1 cellular context compared by ENCODE assay signal in the genomic region with DNA sequence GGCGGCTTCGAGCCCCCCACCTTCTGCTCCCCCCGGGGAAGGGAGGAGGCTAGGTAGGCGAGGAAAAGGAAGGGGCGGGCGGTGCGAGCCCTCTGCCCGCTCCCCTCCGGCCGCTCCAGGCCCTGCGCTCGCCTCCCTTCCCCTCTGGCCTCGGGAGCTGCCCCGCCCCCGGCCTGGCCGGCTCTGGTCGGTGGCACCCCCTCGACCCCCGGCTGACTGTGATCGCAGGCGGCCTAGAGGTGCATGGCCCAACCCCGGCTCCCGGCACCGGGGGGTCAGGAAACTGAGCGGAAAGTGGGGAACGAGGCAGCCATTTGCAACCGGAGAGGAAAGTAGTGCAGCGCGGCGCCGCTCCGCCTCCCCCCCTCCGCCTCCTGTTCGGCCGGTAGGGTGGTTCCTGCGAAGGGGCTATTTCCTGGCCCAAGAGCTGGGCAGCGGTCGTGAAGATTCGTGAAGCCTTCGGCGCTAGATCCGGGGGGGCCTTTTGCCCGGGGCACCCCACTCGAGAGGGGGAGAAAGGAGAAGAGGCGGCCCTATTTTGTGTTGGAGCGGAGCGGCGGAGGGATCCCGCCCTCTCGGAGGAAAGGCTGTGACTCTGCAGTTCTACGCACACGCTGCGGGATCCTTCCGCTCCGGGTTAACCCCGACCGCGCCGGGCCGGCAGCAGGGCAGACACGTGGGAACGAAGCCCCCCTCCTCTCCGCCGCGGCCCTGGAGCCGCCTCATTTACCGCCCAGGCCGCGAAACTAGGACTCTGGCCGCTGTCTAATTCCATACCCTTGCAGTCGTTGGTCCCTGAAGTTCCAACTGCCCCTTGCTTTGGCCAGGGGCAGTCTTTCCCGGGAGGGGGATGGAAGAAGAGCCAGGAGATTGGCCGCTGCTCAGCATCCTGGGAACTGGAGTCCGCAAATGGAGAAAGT.
TF ChIP-seq lines count a peak whose summit lies in the region.

KMT2D (minus strand) TSS at position 558 of the 920 bp plus-strand sequence. CDS start 5,470 bp downstream, outside the sequence.

TF ChIP-seq in HEK293, 187 proteins besides CTCF, POLR2A, EP300 and RAD21 (continued from another document and continues in another):
- TF ChIP-seq, protein P1, sequence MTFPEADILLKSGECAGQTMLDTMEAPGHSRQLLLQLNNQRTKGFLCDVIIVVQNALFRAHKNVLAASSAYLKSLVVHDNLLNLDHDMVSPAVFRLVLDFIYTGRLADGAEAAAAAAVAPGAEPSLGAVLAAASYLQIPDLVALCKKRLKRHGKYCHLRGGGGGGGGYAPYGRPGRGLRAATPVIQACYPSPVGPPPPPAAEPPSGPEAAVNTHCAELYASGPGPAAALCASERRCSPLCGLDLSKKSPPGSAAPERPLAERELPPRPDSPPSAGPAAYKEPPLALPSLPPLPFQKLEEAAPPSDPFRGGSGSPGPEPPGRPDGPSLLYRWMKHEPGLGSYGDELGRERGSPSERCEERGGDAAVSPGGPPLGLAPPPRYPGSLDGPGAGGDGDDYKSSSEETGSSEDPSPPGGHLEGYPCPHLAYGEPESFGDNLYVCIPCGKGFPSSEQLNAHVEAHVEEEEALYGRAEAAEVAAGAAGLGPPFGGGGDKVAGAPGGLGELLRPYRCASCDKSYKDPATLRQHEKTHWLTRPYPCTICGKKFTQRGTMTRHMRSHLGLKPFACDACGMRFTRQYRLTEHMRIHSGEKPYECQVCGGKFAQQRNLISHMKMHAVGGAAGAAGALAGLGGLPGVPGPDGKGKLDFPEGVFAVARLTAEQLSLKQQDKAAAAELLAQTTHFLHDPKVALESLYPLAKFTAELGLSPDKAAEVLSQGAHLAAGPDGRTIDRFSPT (tag by site-specific recombination; IDR thresholded peaks at IDR 0.05), result 0 out of 2 replicates have a peak, but pooled peaks have one; percentile 72
- TF ChIP-seq ZNF704 (tag by site-specific recombination; IDR thresholded peaks at IDR 0.05) (0 out of 2 replicates have a peak, but pooled peaks have one; percentile 51), ZNF248 (tag by site-specific recombination; IDR thresholded peaks at IDR 0.05) (no peak), BCL11A (tag by site-specific recombination; IDR thresholded peaks at IDR 0.05; ENCODE audit: low read depth) (peak; percentile 96), ZNF785 (tag by site-specific recombination; IDR thresholded peaks at IDR 0.05) (peak; percentile 93), ZNF302 (tag by site-specific recombination; IDR thresholded peaks at IDR 0.05; ENCODE audit: low read depth) (peak; percentile 87; the same call in 1 of the 2 replicates), KLF9 (tag by site-specific recombination; IDR thresholded peaks at IDR 0.05; ENCODE audit: low read depth) (peak; percentile 86; the same call in 1 of the 2 replicates), ZBTB8A (tag by site-specific recombination; IDR thresholded peaks at IDR 0.05) (peak; percentile 91), PBX3 (CRISPR knock-in tag; IDR thresholded peaks at IDR 0.05) (no peak), ZNF670 (tag by site-specific recombination; IDR thresholded peaks at IDR 0.05; ENCODE audit: low read depth) (no peak), ZNF571 (tag by site-specific recombination; IDR thresholded peaks at IDR 0.05) (no peak), ZNF23 (tag by site-specific recombination; IDR thresholded peaks at IDR 0.05; ENCODE audit: borderline replicate concordance) (no peak), MYNN (tag by site-specific recombination; IDR thresholded peaks at IDR 0.05; ENCODE audit: borderline replicate concordance) (peak; percentile 79), ZNF529 (tag by site-specific recombination; IDR thresholded peaks at IDR 0.05; ENCODE audit: insufficient replicate concordance) (no peak), ZNF175 (tag by site-specific recombination; IDR thresholded peaks at IDR 0.05) (no peak), ZNF776 (tag by site-specific recombination; IDR thresholded peaks at IDR 0.05; ENCODE audit: borderline replicate concordance) (no peak), ZNF623 (tag by site-specific recombination; IDR thresholded peaks at IDR 0.05) (peak; percentile 49), KLF1 (tag by site-specific recombination; IDR thresholded peaks at IDR 0.05) (peak; percentile 80), ZNF701 (tag by site-specific recombination; IDR thresholded peaks at IDR 0.05) (peak; percentile 77), ZNF488 (tag by site-specific recombination; IDR thresholded peaks at IDR 0.05) (no peak), GLIS2 (tag by site-specific recombination; IDR thresholded peaks at IDR 0.05) (peak; percentile 95), ZNF354C (tag by site-specific recombination; IDR thresholded peaks at IDR 0.05; ENCODE audit: borderline replicate concordance, low read depth) (no peak), HOXA7 (CRISPR knock-in tag; IDR thresholded peaks at IDR 0.05; ENCODE audit: borderline replicate concordance) (no peak), ZNF184 (tag by site-specific recombination; IDR thresholded peaks at IDR 0.05) (peak; percentile 84), ZNF549 (tag by site-specific recombination; IDR thresholded peaks at IDR 0.05) (no peak), ZNF555 (tag by site-specific recombination; conservative IDR thresholded peaks at IDR 0.05) (no peak), ZBTB6 (tag by site-specific recombination; IDR thresholded peaks at IDR 0.05) (peak; percentile 74), SP3 (tag by site-specific recombination; IDR thresholded peaks at IDR 0.05) (peak; percentile 98), ZSCAN16 (tag by site-specific recombination; IDR thresholded peaks at IDR 0.05) (no peak), ZNF585B (tag by site-specific recombination; IDR thresholded peaks at IDR 0.05) (peak; percentile 17; the same call in 1 of the 2 replicates), ZNF324 (tag by site-specific recombination; IDR thresholded peaks at IDR 0.05) (peak; percentile 100), ZNF26 (tag by site-specific recombination; IDR thresholded peaks at IDR 0.05) (no peak), ZBTB21 (tag by site-specific recombination; IDR thresholded peaks at IDR 0.05) (peak; percentile 88), MZF1 (tag by site-specific recombination; IDR thresholded peaks at IDR 0.05; ENCODE audit: borderline replicate concordance) (no peak)
- TF ChIP-seq, protein P2, sequence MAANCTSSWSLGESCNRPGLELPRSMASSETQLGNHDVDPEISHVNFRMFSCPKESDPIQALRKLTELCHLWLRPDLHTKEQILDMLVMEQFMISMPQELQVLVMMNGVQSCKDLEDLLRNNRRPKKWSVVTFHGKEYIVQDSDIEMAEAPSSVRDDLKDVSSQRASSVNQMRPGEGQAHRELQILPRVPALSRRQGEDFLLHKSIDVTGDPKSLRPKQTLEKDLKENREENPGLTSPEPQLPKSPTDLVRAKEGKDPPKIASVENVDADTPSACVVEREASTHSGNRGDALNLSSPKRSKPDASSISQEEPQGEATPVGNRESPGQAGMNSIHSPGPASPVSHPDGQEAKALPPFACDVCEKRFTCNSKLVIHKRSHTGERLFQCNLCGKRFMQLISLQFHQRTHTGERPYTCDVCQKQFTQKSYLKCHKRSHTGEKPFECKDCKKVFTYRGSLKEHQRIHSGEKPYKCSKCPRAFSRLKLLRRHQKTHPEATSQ (tag by site-specific recombination; IDR thresholded peaks at IDR 0.05), result peak; percentile 96
- TF ChIP-seq, protein P3, sequence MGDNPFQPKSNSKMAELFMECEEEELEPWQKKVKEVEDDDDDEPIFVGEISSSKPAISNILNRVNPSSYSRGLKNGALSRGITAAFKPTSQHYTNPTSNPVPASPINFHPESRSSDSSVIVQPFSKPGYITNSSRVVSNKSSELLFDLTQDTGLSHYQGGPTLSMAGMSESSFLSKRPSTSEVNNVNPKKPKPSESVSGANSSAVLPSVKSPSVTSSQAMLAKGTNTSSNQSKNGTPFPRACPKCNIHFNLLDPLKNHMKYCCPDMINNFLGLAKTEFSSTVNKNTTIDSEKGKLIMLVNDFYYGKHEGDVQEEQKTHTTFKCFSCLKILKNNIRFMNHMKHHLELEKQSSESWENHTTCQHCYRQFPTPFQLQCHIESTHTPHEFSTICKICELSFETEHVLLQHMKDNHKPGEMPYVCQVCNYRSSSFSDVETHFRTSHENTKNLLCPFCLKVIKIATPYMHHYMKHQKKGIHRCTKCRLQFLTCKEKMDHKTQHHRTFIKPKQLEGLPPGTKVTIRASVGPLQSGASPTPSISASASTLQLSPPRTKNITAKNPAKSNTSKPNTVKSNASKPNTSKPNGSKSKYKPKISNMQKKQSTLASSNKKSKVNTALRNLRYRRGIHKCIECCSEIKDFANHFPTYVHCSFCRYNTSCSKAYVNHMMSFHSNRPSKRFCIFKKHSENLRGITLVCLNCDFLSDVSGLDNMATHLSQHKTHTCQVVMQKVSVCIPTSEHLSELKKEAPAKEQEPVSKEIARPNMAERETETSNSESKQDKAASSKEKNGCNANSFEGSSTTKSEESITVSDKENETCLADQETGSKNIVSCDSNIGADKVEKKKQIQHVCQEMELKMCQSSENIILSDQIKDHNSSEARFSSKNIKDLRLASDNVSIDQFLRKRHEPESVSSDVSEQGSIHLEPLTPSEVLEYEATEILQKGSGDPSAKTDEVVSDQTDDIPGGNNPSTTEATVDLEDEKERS (tag by site-specific recombination; IDR thresholded peaks at IDR 0.05), result peak; percentile 86
- TF ChIP-seq, protein P4, sequence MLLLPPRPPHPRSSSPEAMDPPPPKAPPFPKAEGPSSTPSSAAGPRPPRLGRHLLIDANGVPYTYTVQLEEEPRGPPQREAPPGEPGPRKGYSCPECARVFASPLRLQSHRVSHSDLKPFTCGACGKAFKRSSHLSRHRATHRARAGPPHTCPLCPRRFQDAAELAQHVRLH (tag by site-specific recombination; IDR thresholded peaks at IDR 0.05), result peak; percentile 95
- TF ChIP-seq, protein P5, sequence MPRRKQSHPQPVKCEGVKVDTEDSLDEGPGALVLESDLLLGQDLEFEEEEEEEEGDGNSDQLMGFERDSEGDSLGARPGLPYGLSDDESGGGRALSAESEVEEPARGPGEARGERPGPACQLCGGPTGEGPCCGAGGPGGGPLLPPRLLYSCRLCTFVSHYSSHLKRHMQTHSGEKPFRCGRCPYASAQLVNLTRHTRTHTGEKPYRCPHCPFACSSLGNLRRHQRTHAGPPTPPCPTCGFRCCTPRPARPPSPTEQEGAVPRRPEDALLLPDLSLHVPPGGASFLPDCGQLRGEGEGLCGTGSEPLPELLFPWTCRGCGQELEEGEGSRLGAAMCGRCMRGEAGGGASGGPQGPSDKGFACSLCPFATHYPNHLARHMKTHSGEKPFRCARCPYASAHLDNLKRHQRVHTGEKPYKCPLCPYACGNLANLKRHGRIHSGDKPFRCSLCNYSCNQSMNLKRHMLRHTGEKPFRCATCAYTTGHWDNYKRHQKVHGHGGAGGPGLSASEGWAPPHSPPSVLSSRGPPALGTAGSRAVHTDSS (tag by site-specific recombination; IDR thresholded peaks at IDR 0.05), result peak; percentile 53; the same call in 1 of the 2 replicates
- TF ChIP-seq, protein P6, sequence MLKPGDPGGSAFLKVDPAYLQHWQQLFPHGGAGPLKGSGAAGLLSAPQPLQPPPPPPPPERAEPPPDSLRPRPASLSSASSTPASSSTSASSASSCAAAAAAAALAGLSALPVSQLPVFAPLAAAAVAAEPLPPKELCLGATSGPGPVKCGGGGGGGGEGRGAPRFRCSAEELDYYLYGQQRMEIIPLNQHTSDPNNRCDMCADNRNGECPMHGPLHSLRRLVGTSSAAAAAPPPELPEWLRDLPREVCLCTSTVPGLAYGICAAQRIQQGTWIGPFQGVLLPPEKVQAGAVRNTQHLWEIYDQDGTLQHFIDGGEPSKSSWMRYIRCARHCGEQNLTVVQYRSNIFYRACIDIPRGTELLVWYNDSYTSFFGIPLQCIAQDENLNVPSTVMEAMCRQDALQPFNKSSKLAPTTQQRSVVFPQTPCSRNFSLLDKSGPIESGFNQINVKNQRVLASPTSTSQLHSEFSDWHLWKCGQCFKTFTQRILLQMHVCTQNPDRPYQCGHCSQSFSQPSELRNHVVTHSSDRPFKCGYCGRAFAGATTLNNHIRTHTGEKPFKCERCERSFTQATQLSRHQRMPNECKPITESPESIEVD (tag by site-specific recombination; IDR thresholded peaks at IDR 0.05), result no peak
